ENCODE assay signal across 24 cellular contexts in the genomic region with DNA sequence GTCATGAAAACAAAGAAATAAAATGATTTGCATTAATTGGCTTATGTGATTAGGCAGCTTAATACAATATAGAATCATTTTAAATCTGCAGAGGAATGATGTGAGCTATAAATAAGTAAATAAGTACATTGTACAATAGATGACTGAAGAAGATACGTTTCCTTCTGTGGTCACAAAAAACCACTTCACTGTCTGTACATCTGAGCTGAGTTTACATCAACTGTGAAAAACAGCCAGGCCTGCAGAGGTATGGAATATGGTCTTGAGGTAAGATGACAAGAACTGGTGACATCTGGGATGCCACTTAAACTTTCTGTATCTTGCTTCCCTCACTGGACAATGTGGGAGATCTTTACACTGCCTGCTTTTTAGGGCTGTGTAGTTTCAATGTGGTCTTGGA.
"Had no signal": no experiment of that assay in that cellular context is flagged by ENCODE, and none has a peak within 500 bp of the region (broad histone marks: within the 10 kb centered on the region; RNA-seq: fewer than 3 reads in every experiment).

No MANE protein-coding gene starts in this region.

- H3K9me3 ChIP-seq: left ventricle myocardium inferior, mucosa of descending colon, pancreas, prostate gland, spleen, suprapubic skin, thoracic aorta, tibial artery, upper lobe of right lung had no signal

- ATAC-seq: mucosa of descending colon; naive thymus-derived CD4-positive, alpha-beta T cell; natural killer cell treated with Interleukin-12 subunit alpha and Interleukin-12 subunit beta and Interleukin-15 and Interleukin-18, amount 100 ng/mL, for 72 hours; pancreas; right cardiac atrium; sciatic nerve; stimulated activated effector memory CD8-positive, alpha-beta T cell treated with anti-CD3 and anti-CD28 coated beads, Interleukin-12 subunit alpha, Interleukin-12 subunit beta, amount 100 ng/mL, for 72 hours; upper lobe of right lung had no signal

- H3K27ac ChIP-seq: left ventricle myocardium inferior, pancreas, prostate gland, skin epidermis, suprapubic skin, thoracic aorta, tibial artery, upper lobe of right lung had no signal

- H3K4me3 ChIP-seq: left ventricle myocardium inferior, lung, mucosa of descending colon, pancreas, prostate gland, skin epidermis, spleen, suprapubic skin, thoracic aorta, tibial artery, upper lobe of right lung had no signal

- H3K27me3 ChIP-seq: pancreas, spleen, suprapubic skin, tibial artery, upper lobe of right lung had no signal

- H3K4me1 ChIP-seq: left ventricle myocardium inferior, pancreas, prostate gland, spleen, suprapubic skin, tibial artery, upper lobe of right lung had no signal

- H3K36me3 ChIP-seq: left ventricle myocardium inferior, pancreas, prostate gland, spleen, suprapubic skin, thoracic aorta, tibial artery, upper lobe of right lung had no signal

- DNase-seq: islet precursor cell; left ventricle myocardium inferior; midbrain; mucosa of descending colon; naive thymus-derived CD4-positive, alpha-beta T cell; nucleus accumbens; pancreas; posterior cingulate gyrus; retina; right cardiac atrium; spleen; stimulated activated CD4-positive, alpha-beta T cell treated with anti-CD3 and anti-CD28 coated beads, Interleukin-4, amount 100 ng/mL, for 24 hours; stimulated activated naive CD4-positive, alpha-beta T cell; tibial artery; trophoblast cell; upper lobe of right lung had no signal
